Comparison of ENCODE assay signal across 10 cellular contexts in genomic region chr12:6363010-6363329, GRCh38. TPM values are rescaled to one million over a fixed set of nuclear protein-coding genes. Genes with fewer than 3 reads are reported as not detected.
DNase-seq lines count a peak whose midpoint lies in the region; ATAC-seq and TF ChIP-seq lines count a peak whose summit lies in the region.
"Had no signal": no experiment of that assay in that cellular context is flagged by ENCODE, and none has a peak within 500 bp of the region (broad histone marks: within the 10 kb centered on the region; RNA-seq: fewer than 3 reads in every experiment).

No MANE protein-coding gene starts in this region.

- WGBS in GM23248 (ENCODE audit: low coverage in 1 of 2, low lambda C conversion rate in 2 of 2, missing lambda C conversion rate in 2 of 2), 2 experiments = 1 to 6% methylated on average over 4 of the region's 4 CpGs

- H3K9me3 Mint-ChIP-seq in chondrocyte (ENCODE audit: low read depth) = no peaks in the 10 kb centered on the region
- H3K9me3 Mint-ChIP-seq in natural killer cell treated with Interleukin-12 subunit alpha and Interleukin-12 subunit beta and Interleukin-15 and Interleukin-18, amount 100 ng/mL, for 72 hours = no peaks in the 10 kb centered on the region

- peak overlapping the region; percentile 77 for H3K4me3 ChIP-seq in GM23248

- H3K4me1 Mint-ChIP-seq in chondrocyte (ENCODE audit: low read depth) = peaks cover 30% of the 10 kb centered on the region
- H3K4me1 Mint-ChIP-seq in natural killer cell treated with Interleukin-12 subunit alpha and Interleukin-12 subunit beta and Interleukin-15 and Interleukin-18, amount 100 ng/mL, for 72 hours (ENCODE audit: low read depth in 2 of 2) = peaks cover 13 to 17% of the 10 kb centered on the region in 2 donors

- no peak for DNase-seq in GM23248
- peak; percentile 1 for DNase-seq in chondrocyte (ENCODE audit: low spot score)
- DNase-seq in natural killer cell treated with Interleukin-12 subunit alpha and Interleukin-12 subunit beta and Interleukin-15 and Interleukin-18, amount 100 ng/mL, for 72 hours (ENCODE audit: low spot score) = no peak
- DNase-seq in HT-29 (ENCODE audit: low spot score) = no peak
- DNase-seq in NCI-H1092 (lab: John Stamatoyannopoulos, UW) = no peak
- DNase-seq: NCI-H1694 had no signal

- peak overlapping the region; percentile 86 for H3K9ac ChIP-seq in GM23248

- H4K20me1 ChIP-seq in GM23248 (ENCODE audit: insufficient read depth) = no peaks in the 10 kb centered on the region

- H3K27ac ChIP-seq in 22Rv1 = peak overlapping the region; percentile 96
- peak overlapping the region; percentile 25; the same call in 1 of the 2 replicates for H3K27ac ChIP-seq in GM23248

- no peaks in the 10 kb centered on the region for H3K36me3 ChIP-seq in GM23248 (ENCODE audit: low read depth)

- no peak for ATAC-seq in natural killer cell treated with Interleukin-12 subunit alpha and Interleukin-12 subunit beta and Interleukin-15 and Interleukin-18, amount 100 ng/mL, for 72 hours
- ATAC-seq in GM19324 (IDR thresholded peaks at IDR 0.05; ENCODE audit: low FRiP score, unreplicated experiment) = no peak
- ATAC-seq in GM21737 (IDR thresholded peaks at IDR 0.05; ENCODE audit: unreplicated experiment) = no peak

- H3K4me2 ChIP-seq in GM23248 (ENCODE audit: unreplicated experiment) = peak overlapping the region; percentile 84

- H3F3A ChIP-seq in GM23248 (ENCODE audit: insufficient read depth) = no peaks in the 10 kb centered on the region

- H3K36me3 Mint-ChIP-seq in chondrocyte (ENCODE audit: low read depth) = peaks cover 2% of the 10 kb centered on the region
- H3K36me3 Mint-ChIP-seq in natural killer cell treated with Interleukin-12 subunit alpha and Interleukin-12 subunit beta and Interleukin-15 and Interleukin-18, amount 100 ng/mL, for 72 hours = no peaks in the 10 kb centered on the region

- no peak overlapping the region for H3K27ac Mint-ChIP-seq in chondrocyte (ENCODE audit: unreplicated experiment)
- no peak overlapping the region for H3K27ac Mint-ChIP-seq in natural killer cell treated with Interleukin-12 subunit alpha and Interleukin-12 subunit beta and Interleukin-15 and Interleukin-18, amount 100 ng/mL, for 72 hours

- no peaks in the 10 kb centered on the region for H3K27me3 Mint-ChIP-seq in chondrocyte (ENCODE audit: low read depth)
- peaks cover 0 to 3% of the 10 kb centered on the region in 2 donors for H3K27me3 Mint-ChIP-seq in natural killer cell treated with Interleukin-12 subunit alpha and Interleukin-12 subunit beta and Interleukin-15 and Interleukin-18, amount 100 ng/mL, for 72 hours

- H3K4me1 ChIP-seq in GM23248 (ENCODE audit: insufficient read depth) = peaks cover 5% of the 10 kb centered on the region; the same call in 1 of the 2 replicates

- no peak overlapping the region for H3K4me3 Mint-ChIP-seq in chondrocyte (ENCODE audit: unreplicated experiment)
- peak overlapping the region; percentile 61 for H3K4me3 Mint-ChIP-seq in natural killer cell treated with Interleukin-12 subunit alpha and Interleukin-12 subunit beta and Interleukin-15 and Interleukin-18, amount 100 ng/mL, for 72 hours

- H2AFZ ChIP-seq in GM23248 = no peak overlapping the region

- in situ Hi-C loops in GM23248 (cut with MboI) = no loop called here

- no peaks in the 10 kb centered on the region for H3K79me2 ChIP-seq in GM23248 (ENCODE audit: insufficient read depth)

- no peaks in the 10 kb centered on the region for H3K9me3 ChIP-seq in GM23248 (ENCODE audit: low read depth)

- no peaks in the 10 kb centered on the region for H3K27me3 ChIP-seq in GM23248 (replicated peaks; ENCODE audit: insufficient read depth)

- no peaks in the 10 kb centered on the region for H3K9me2 ChIP-seq in GM23248 (ENCODE audit: insufficient read depth)

- TF ChIP-seq CTCF in 22Rv1 (IDR thresholded peaks at IDR 0.05) = no peak
- TF ChIP-seq CTCF in chondrocyte (IDR thresholded peaks at IDR 0.05) = no peak

RNA-seq across cellular contexts. Expression of gene SCNN1A, which starts 12.4 kb away (rescaled TPM):
- 0.76 TPM in 1 of 2 replicates, not detected in the other for total RNA-seq in GM23248 (2014; rRNA removed; shearing (Covaris generic))
- polyA plus RNA-seq in GM23248 (2016; fragmentation: Nextera tagmentation; extraction: Ambion mirVana) = 0.25 and 0.59 TPM in 2 replicates
- 0.87 to 2.6 TPM (median 1.9 TPM) in 3 replicates for total RNA-seq in chondrocyte
- total RNA-seq in natural killer cell treated with Interleukin-12 subunit alpha and Interleukin-12 subunit beta and Interleukin-15 and Interleukin-18, amount 100 ng/mL, for 72 hours = not detected
- total RNA-seq in HT-29 (2014; rRNA removed; shearing (Covaris generic)) = 161 and 221 TPM in 2 replicates

RNA-seq across cellular contexts. Expression of gene LTBR, which starts 21.0 kb away (rescaled TPM):
- 147 TPM in 2 replicates for total RNA-seq in GM23248 (2014; rRNA removed; shearing (Covaris generic))
- polyA plus RNA-seq in GM23248 (2016; fragmentation: Nextera tagmentation; extraction: Ambion mirVana) = 113 and 117 TPM in 2 replicates
- total RNA-seq in chondrocyte = 11.8 to 46.5 TPM (median 41.1 TPM) in 3 replicates
- total RNA-seq in natural killer cell treated with Interleukin-12 subunit alpha and Interleukin-12 subunit beta and Interleukin-15 and Interleukin-18, amount 100 ng/mL, for 72 hours = 1 to 10 TPM; 2.3 to 3.9 TPM
- 176 and 234 TPM in 2 replicates for total RNA-seq in HT-29 (2014; rRNA removed; shearing (Covaris generic))

RNA-seq across cellular contexts. Expression of gene TNFRSF1A, which starts 21.1 kb away (rescaled TPM):
- 247 and 343 TPM in 2 replicates for total RNA-seq in GM23248 (2014; rRNA removed; shearing (Covaris generic))
- polyA plus RNA-seq in GM23248 (2016; fragmentation: Nextera tagmentation; extraction: Ambion mirVana) = 183 and 197 TPM in 2 replicates
- total RNA-seq in chondrocyte = 88.5 to 128 TPM (median 127 TPM) in 3 replicates
- 100 to 1,000 TPM in 1 of 2 donors, 10 to 100 TPM in 1; 83.2 to 102 TPM for total RNA-seq in natural killer cell treated with Interleukin-12 subunit alpha and Interleukin-12 subunit beta and Interleukin-15 and Interleukin-18, amount 100 ng/mL, for 72 hours
- 91.9 and 94.5 TPM in 2 replicates for total RNA-seq in HT-29 (2014; rRNA removed; shearing (Covaris generic))

RNA-seq across cellular contexts. Expression of gene PLEKHG6, which starts 52.5 kb away (rescaled TPM):
- not detected in 2 replicates for total RNA-seq in GM23248 (2014; rRNA removed; shearing (Covaris generic))
- polyA plus RNA-seq in GM23248 (2016; fragmentation: Nextera tagmentation; extraction: Ambion mirVana) = 0.30 TPM in 1 of 2 replicates, not detected in the other
- 0.21 to 0.35 TPM in 2 of 3 replicates, not detected in the other for total RNA-seq in chondrocyte
- not detected for total RNA-seq in natural killer cell treated with Interleukin-12 subunit alpha and Interleukin-12 subunit beta and Interleukin-15 and Interleukin-18, amount 100 ng/mL, for 72 hours
- 90.1 and 94.8 TPM in 2 replicates for total RNA-seq in HT-29 (2014; rRNA removed; shearing (Covaris generic))
- total RNA-seq: HT1080 had no signal

Comparison
In these comparisons a context has a peak if more than half of its experiments do, and no peak if none do; other contexts are left out.
1. RNA of gene SCNN1A, which starts 12.4 kb away (total RNA-seq): 161 to 221 TPM in HT-29; 0.87 to 2.6 TPM in chondrocyte, 0.76 TPM in GM23248 and not detected in natural killer cell treated with Interleukin-12 subunit alpha and Interleukin-12 subunit beta and Interleukin-15 and Interleukin-18, amount 100 ng/mL, for 72 hours; every median in the first group is over 10 times any median in the second.